ENCODE assay signal across 9 cellular contexts in genomic region chr3:172087827-172088580, GRCh38. TPM values are rescaled to one million over a fixed set of nuclear protein-coding genes. Genes with fewer than 3 reads are reported as not detected.
A peak's percentile ranks its signal among the peaks of the same experiment; 100 is the strongest.
DNase-seq lines count a peak whose midpoint lies in the region; ATAC-seq, FAIRE-seq and TF ChIP-seq lines count a peak whose summit lies in the region.
"Had no signal": no experiment of that assay in that cellular context is flagged by ENCODE, and none has a peak within 500 bp of the region (broad histone marks: within the 10 kb centered on the region; RNA-seq: fewer than 3 reads in every experiment).

No MANE protein-coding gene starts in this region.

- H3K4me2 ChIP-seq in astrocyte (ENCODE audit: low read length): peak overlapping the region; percentile 8
- H3K4me2 ChIP-seq in neural progenitor cell: no peak overlapping the region

- TF ChIP-seq CTCF in astrocyte (IDR thresholded peaks at IDR 0.05; ENCODE audit: insufficient read depth, low read depth, low read length) (no peak), neural progenitor cell (IDR thresholded peaks at IDR 0.05) (no peak)

- FAIRE-seq in astrocyte (lab: Jason Lieb, UNC): peak; percentile 17

- peak overlapping the region; percentile 16 for H3K4me3 Mint-ChIP-seq in activated T-cell treated with anti-CD3 and anti-CD28 coated beads, Interleukin-2, amount 50 U/mL, for 24 hours
- H3K4me3 Mint-ChIP-seq in astrocyte (ENCODE audit: unreplicated experiment) (no peak overlapping the region), neural progenitor cell (no peak overlapping the region)
- peak overlapping the region; percentile 5 to 18 for H3K4me3 Mint-ChIP-seq in stimulated activated naive CD8-positive, alpha-beta T cell treated with anti-CD3 and anti-CD28 coated beads, Interleukin-15, amount 100 ng/mL, for 72 hours
- H3K4me3 Mint-ChIP-seq: B cell had no signal

- no peaks in the 10 kb centered on the region for H3K27me3 Mint-ChIP-seq in activated T-cell treated with anti-CD3 and anti-CD28 coated beads, Interleukin-2, amount 50 U/mL, for 24 hours
- H3K27me3 Mint-ChIP-seq in astrocyte (ENCODE audit: low read depth, unreplicated experiment) (no peaks in the 10 kb centered on the region), neural progenitor cell (ENCODE audit: insufficient read depth, low read depth) (no peaks in the 10 kb centered on the region)
- H3K27me3 Mint-ChIP-seq in stimulated activated naive CD8-positive, alpha-beta T cell treated with anti-CD3 and anti-CD28 coated beads, Interleukin-15, amount 100 ng/mL, for 72 hours: no peaks in the 10 kb centered on the region

- H3K27ac ChIP-seq in astrocyte (ENCODE audit: low read depth, low read length) (peak overlapping the region; percentile 6), neural progenitor cell (no peak overlapping the region)

- H3K79me2 ChIP-seq in astrocyte (ENCODE audit: insufficient read depth, low read length): peaks cover 100% of the 10 kb centered on the region
- H3K79me2 ChIP-seq in neural progenitor cell (ENCODE audit: low read depth): peaks cover 92% of the 10 kb centered on the region

- H3K27ac Mint-ChIP-seq in activated T-cell treated with anti-CD3 and anti-CD28 coated beads, Interleukin-2, amount 50 U/mL, for 24 hours: peak overlapping the region; percentile 75
- H3K27ac Mint-ChIP-seq in astrocyte (ENCODE audit: unreplicated experiment) (peak overlapping the region; percentile 95), neural progenitor cell (no peak overlapping the region)
- H3K27ac Mint-ChIP-seq in stimulated activated naive CD8-positive, alpha-beta T cell treated with anti-CD3 and anti-CD28 coated beads, Interleukin-15, amount 100 ng/mL, for 72 hours: peak overlapping the region in 1 of 2 donors; percentile 19
- H3K27ac Mint-ChIP-seq: B cell had no signal

- DNase-seq in activated T-cell treated with anti-CD3 and anti-CD28 coated beads, Interleukin-2, amount 50 U/mL, for 24 hours: no peak
- DNase-seq in activated T-cell treated with anti-CD3 and anti-CD28 coated beads, Interleukin-2, amount 50 U/mL, for 1 hour: no peak
- DNase-seq in astrocyte (ENCODE audit: low read depth) (no peak), neural progenitor cell (ENCODE audit: low spot score) (no peak)
- DNase-seq in stimulated activated naive CD8-positive, alpha-beta T cell treated with anti-CD3 and anti-CD28 coated beads, Interleukin-15, amount 100 ng/mL, for 72 hours: no peak
- DNase-seq in stimulated activated CD4-positive, alpha-beta T cell treated with anti-CD3 and anti-CD28 coated beads, Interleukin-2, amount 100 ng/mL, for 48 hours: no peak
- DNase-seq in stimulated activated CD4-positive, alpha-beta T cell treated with anti-CD3 and anti-CD28 coated beads, Interleukin-1b, Interleukin-23, amount 100 ng/mL, for 48 hours: no peak

- H2AFZ ChIP-seq in astrocyte (ENCODE audit: low read depth, low read length): no peak overlapping the region
- no peak overlapping the region for H2AFZ ChIP-seq in neural progenitor cell (replicated peaks)

- H4K20me1 ChIP-seq in astrocyte (ENCODE audit: insufficient read depth, low read length): peaks cover 93% of the 10 kb centered on the region
- no peaks in the 10 kb centered on the region for H4K20me1 ChIP-seq in neural progenitor cell (ENCODE audit: low read depth)

- H3K9me3 ChIP-seq in astrocyte (ENCODE audit: insufficient read depth, low read depth, low read length): no peaks in the 10 kb centered on the region
- no peaks in the 10 kb centered on the region for H3K9me3 ChIP-seq in neural progenitor cell (ENCODE audit: low read depth)

- H3K27me3 ChIP-seq in astrocyte (ENCODE audit: insufficient read depth, low read length) (no peaks in the 10 kb centered on the region), neural progenitor cell (no peaks in the 10 kb centered on the region)

- H3K36me3 ChIP-seq in astrocyte (ENCODE audit: insufficient read depth, low read length) (peaks cover 6% of the 10 kb centered on the region), neural progenitor cell (no peaks in the 10 kb centered on the region)

- peaks cover 9% of the 10 kb centered on the region for H3K36me3 Mint-ChIP-seq in activated T-cell treated with anti-CD3 and anti-CD28 coated beads, Interleukin-2, amount 50 U/mL, for 24 hours (ENCODE audit: low read depth)
- H3K36me3 Mint-ChIP-seq in astrocyte (ENCODE audit: low read depth, unreplicated experiment) (peaks cover 18% of the 10 kb centered on the region), neural progenitor cell (peaks cover 54% of the 10 kb centered on the region)

- no peak overlapping the region for H3K4me3 ChIP-seq in astrocyte (ENCODE audit: insufficient read depth, low read depth, low read length)
- H3K4me3 ChIP-seq in neural progenitor cell: no peak overlapping the region

- H3K9ac ChIP-seq in astrocyte (ENCODE audit: low read length): no peak overlapping the region
- H3K9ac ChIP-seq in neural progenitor cell: no peak overlapping the region

- ATAC-seq in HG03159 (IDR thresholded peaks at IDR 0.05; ENCODE audit: unreplicated experiment): peak; percentile 85
- peak; percentile 48 for ATAC-seq in stimulated activated naive CD8-positive, alpha-beta T cell treated with anti-CD3 and anti-CD28 coated beads, Interleukin-15, amount 100 ng/mL, for 72 hours

- no peaks in the 10 kb centered on the region for H3F3A ChIP-seq in neural progenitor cell (ENCODE audit: low read depth)

- H3K9me3 Mint-ChIP-seq in activated T-cell treated with anti-CD3 and anti-CD28 coated beads, Interleukin-2, amount 50 U/mL, for 24 hours: no peaks in the 10 kb centered on the region
- H3K9me3 Mint-ChIP-seq in astrocyte (ENCODE audit: unreplicated experiment) (no peaks in the 10 kb centered on the region), neural progenitor cell (peaks cover 37% of the 10 kb centered on the region)
- H3K9me3 Mint-ChIP-seq in stimulated activated naive CD8-positive, alpha-beta T cell treated with anti-CD3 and anti-CD28 coated beads, Interleukin-15, amount 100 ng/mL, for 72 hours: no peaks in the 10 kb centered on the region

- peaks cover 43% of the 10 kb centered on the region for H3K4me1 ChIP-seq in astrocyte (ENCODE audit: insufficient read depth, low read length)
- H3K4me1 ChIP-seq in neural progenitor cell: no peaks in the 10 kb centered on the region

- H3K4me1 Mint-ChIP-seq in activated T-cell treated with anti-CD3 and anti-CD28 coated beads, Interleukin-2, amount 50 U/mL, for 24 hours (ENCODE audit: low read depth): peaks cover 53% of the 10 kb centered on the region
- H3K4me1 Mint-ChIP-seq in astrocyte (ENCODE audit: low read depth, unreplicated experiment) (peaks cover 75% of the 10 kb centered on the region), neural progenitor cell (peaks cover 9% of the 10 kb centered on the region)
- H3K4me1 Mint-ChIP-seq in stimulated activated naive CD8-positive, alpha-beta T cell treated with anti-CD3 and anti-CD28 coated beads, Interleukin-15, amount 100 ng/mL, for 72 hours: peaks cover 29% of the 10 kb centered on the region
- H3K4me1 Mint-ChIP-seq: B cell had no signal

RNA-seq across cellular contexts. Expression of gene FNDC3B, which starts 48.6 kb away (rescaled TPM):
- total RNA-seq in astrocyte: 327 and 332 TPM in 2 replicates
- total RNA-seq in neural progenitor cell (ENCODE audit: low replicate concordance): 29.5 and 33.9 TPM in 2 replicates

Comparison
In these comparisons a context has a peak if more than half of its experiments do, and no peak if none do; other contexts are left out.
1. H3K4me3 Mint-ChIP-seq: peak in activated T-cell treated with anti-CD3 and anti-CD28 coated beads, Interleukin-2, amount 50 U/mL, for 24 hours (single experiment) and stimulated activated naive CD8-positive, alpha-beta T cell treated with anti-CD3 and anti-CD28 coated beads, Interleukin-15, amount 100 ng/mL, for 72 hours (2 of 2); none in astrocyte (single experiment) and neural progenitor cell (single experiment).